In genomic region chrX:24423960-24424359, GRCh38 we compare ENCODE assay signal across 23 cellular contexts. TPM values are rescaled to one million over a fixed set of nuclear protein-coding genes. Genes with fewer than 3 reads are reported as not detected.
DNase-seq lines count a peak whose midpoint lies in the region; ATAC-seq and TF ChIP-seq lines count a peak whose summit lies in the region.
"Had no signal": no experiment of that assay in that cellular context is flagged by ENCODE, and none has a peak within 500 bp of the region (broad histone marks: within the 10 kb centered on the region; RNA-seq: fewer than 3 reads in every experiment).

No MANE protein-coding gene starts in this region.

- no peak overlapping the region for H3K4me3 ChIP-seq in AG10803 (ENCODE audit: low read length)
- H3K4me3 ChIP-seq in fibroblast of villous mesenchyme (ENCODE audit: low read depth, low read length) = no peak overlapping the region
- no peak overlapping the region for H3K4me3 ChIP-seq in rectal smooth muscle tissue (ENCODE audit: low read length)
- H3K4me3 ChIP-seq: A549, HAP-1, heart left ventricle, psoas muscle, vagina had no signal

- ATAC-seq in T-cell (replicated peaks in 1 of 4) = no peak
- ATAC-seq: A549; psoas muscle; stimulated activated naive CD8-positive, alpha-beta T cell treated with anti-CD3 and anti-CD28 coated beads, Interleukin-15, Interleukin-2, amounts not matched to agents 100 U/mL and 50 U/mL, for 24 hours; WTC11 had no signal

- no peak for TF ChIP-seq CTCF in AG10803 (conservative IDR thresholded peaks at IDR 0.05; ENCODE audit: low read length)
- TF ChIP-seq CTCF in fibroblast of villous mesenchyme (IDR thresholded peaks at IDR 0.05; ENCODE audit: insufficient read depth, low read depth, low read length) = no peak

- no peaks in the 10 kb centered on the region for H3K27me3 ChIP-seq in rectal smooth muscle tissue (ENCODE audit: control insufficient read depth, insufficient read depth, low read length)
- H3K27me3 ChIP-seq: heart left ventricle, vagina had no signal

- peaks cover 0 to 10% (median 4%) of the 10 kb centered on the region in 3 donors for H3K4me1 Mint-ChIP-seq in T-cell

- H3K36me3 Mint-ChIP-seq in T-cell = no peaks in the 10 kb centered on the region
- H3K36me3 Mint-ChIP-seq: CD4-positive, CD25-positive, alpha-beta regulatory T cell; memory B cell had no signal

- H3K27ac ChIP-seq in rectal smooth muscle tissue (ENCODE audit: low read depth, low read length) = peak overlapping the region; percentile 73
- H3K27ac ChIP-seq: A549, psoas muscle, vagina had no signal

- CTCF ChIA-PET in T-cell (lab: Charles Lee) = no interaction called here

- H3K27ac Mint-ChIP-seq in T-cell = no peak overlapping the region
- H3K27ac Mint-ChIP-seq: activated T-helper 2 cell treated with anti-CD3 and anti-CD28 coated beads, Interferon-gamma antibody, Interleukin-2, Interleukin-4, amounts not matched to agents 10 μg/mL and 5 μg/mL and 100 μg/mL, durations not matched to agents 14 hours and 24 hours and 36 hours; memory B cell; T-helper 1 cell treated with Interleukin-12 subunit alpha and Interleukin-12 subunit beta and Interleukin-4 antibody, amounts not matched to agents 30 μg/mL and 1 μg/mL, for 36 hours; WTC11 had no signal

- H3K4me1 ChIP-seq in rectal smooth muscle tissue (ENCODE audit: control insufficient read depth, insufficient read depth, low read length) = peaks cover 21% of the 10 kb centered on the region
- H3K4me1 ChIP-seq: A549, HAP-1, psoas muscle had no signal

- no peak overlapping the region for H3K9ac ChIP-seq in rectal smooth muscle tissue (ENCODE audit: low read length)

- H3K9me3 Mint-ChIP-seq in T-cell = no peaks in the 10 kb centered on the region
- H3K9me3 Mint-ChIP-seq: activated T-helper 2 cell treated with anti-CD3 and anti-CD28 coated beads, Interferon-gamma antibody, Interleukin-2, Interleukin-4, amounts not matched to agents 10 μg/mL and 5 μg/mL and 100 μg/mL, durations not matched to agents 14 hours and 24 hours and 36 hours; memory B cell; T-helper 1 cell treated with Interleukin-12 subunit alpha and Interleukin-12 subunit beta and Interleukin-4 antibody, amounts not matched to agents 30 μg/mL and 1 μg/mL, for 36 hours had no signal

- POLR2A ChIA-PET in T-cell (lab: Charles Lee) = no interaction called here

- H3K4me3 Mint-ChIP-seq in T-cell = no peak overlapping the region
- H3K4me3 Mint-ChIP-seq: CD4-positive, CD25-positive, alpha-beta regulatory T cell; memory B cell; T-helper 1 cell treated with Interleukin-12 subunit alpha and Interleukin-12 subunit beta and Interleukin-4 antibody, amounts not matched to agents 30 μg/mL and 1 μg/mL, for 36 hours; WTC11 had no signal

- H3K36me3 ChIP-seq in rectal smooth muscle tissue (ENCODE audit: control insufficient read depth, insufficient read depth, low read length) = no peaks in the 10 kb centered on the region
- H3K36me3 ChIP-seq: HAP-1, heart left ventricle, vagina had no signal

- DNase-seq in AG10803 (ENCODE audit: low read depth) (peak; percentile 11), astrocyte of the hippocampus (ENCODE audit: low read depth, low spot score) (peak; percentile 67), fibroblast of villous mesenchyme (ENCODE audit: low read depth) (peak; percentile 73), activated T-cell treated with anti-CD3 and anti-CD28 coated beads for 4 hours (no peak), NCI-H146 (lab: John Stamatoyannopoulos, UW) (no peak), T-cell (no peak), NCI-H69 (lab: John Stamatoyannopoulos, UW) (no peak)
- DNase-seq: CD4-positive, CD25-positive, alpha-beta regulatory T cell; cerebellar nuclear complex; heart left ventricle; Karpas-422; NCI-H1417; NCI-H226; psoas muscle; stimulated activated naive CD8-positive, alpha-beta T cell treated with anti-CD3 and anti-CD28 coated beads, Interleukin-15, Interleukin-2, amounts not matched to agents 100 U/mL and 50 U/mL, for 24 hours had no signal

- H3K27me3 Mint-ChIP-seq in T-cell = peaks cover 0 to 15% of the 10 kb centered on the region in 2 donors

RNA-seq across cellular contexts. Expression of gene PDK3, which starts 41.1 kb away (rescaled TPM):
- total RNA-seq in fibroblast of villous mesenchyme = 3.9 and 4.5 TPM in 2 replicates
- total RNA-seq in T-cell = 10 to 100 TPM; 17.0 to 23.6 (median 19.9) TPM

Comparison
In these comparisons a context has a peak if more than half of its experiments do, and no peak if none do; other contexts are left out.
1. DNase-seq: peak in AG10803 (single experiment), astrocyte of the hippocampus (single experiment) and fibroblast of villous mesenchyme (single experiment); none in activated T-cell treated with anti-CD3 and anti-CD28 coated beads for 4 hours (single experiment), NCI-H146 (single experiment), T-cell (0 of 34) and NCI-H69 (single experiment).